ENCODE assay signal across 13 cellular contexts in the genomic region with DNA sequence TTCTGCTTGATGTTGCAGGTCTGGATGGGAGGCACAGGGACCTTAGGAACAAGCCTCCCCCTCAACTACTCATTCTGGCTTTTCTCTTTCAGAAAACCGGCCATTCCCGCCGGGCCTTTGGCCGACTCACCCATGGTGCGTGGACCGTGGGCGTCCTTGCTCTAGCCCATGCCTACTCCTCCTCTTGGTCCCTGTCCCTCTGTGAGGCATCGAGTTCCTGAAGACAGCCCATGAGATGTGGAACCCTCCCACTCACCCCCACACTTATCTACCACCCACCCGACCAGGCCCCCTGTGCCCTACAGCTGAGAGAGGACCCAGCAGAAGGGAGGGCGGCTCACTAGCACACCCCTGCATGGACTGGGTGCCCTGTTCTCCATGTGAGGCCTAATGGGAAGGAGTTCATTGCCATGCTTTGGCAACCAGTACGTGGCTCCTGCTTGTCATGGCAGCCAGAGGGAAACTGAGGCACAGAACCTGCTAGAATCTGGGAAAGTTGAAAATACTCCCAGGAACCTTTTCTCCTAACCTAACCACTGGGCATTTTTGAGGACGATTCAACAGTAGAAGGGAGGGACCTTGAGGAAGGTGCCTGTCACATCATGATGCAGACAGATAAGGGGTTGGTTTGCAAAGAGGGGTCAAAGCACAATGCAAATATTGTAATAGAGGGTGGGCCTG. TPM values are rescaled to one million over a fixed set of nuclear protein-coding genes. Genes with fewer than 3 reads are reported as not detected.
A peak's percentile ranks its signal among the peaks of the same experiment; 100 is the strongest.
DNase-seq lines count a peak whose midpoint lies in the region; ATAC-seq and TF ChIP-seq lines count a peak whose summit lies in the region.
"Had no signal": no experiment of that assay in that cellular context is flagged by ENCODE, and none has a peak within 500 bp of the region (broad histone marks: within the 10 kb centered on the region; RNA-seq: fewer than 3 reads in every experiment).

No MANE protein-coding gene starts in this region.

- peaks cover 3% of the 10 kb centered on the region for H3K27me3 Mint-ChIP-seq in activated naive CD4-positive, alpha-beta T cell treated with anti-CD3 and anti-CD28 coated beads, Interleukin-2, amount 50 U/mL, for 24 hours
- peaks cover 0 to 15% (median 0%) of the 10 kb centered on the region in 5 donors for H3K27me3 Mint-ChIP-seq in naive thymus-derived CD8-positive, alpha-beta T cell

- TF ChIP-seq CTCF in ascending aorta (IDR thresholded peaks at IDR 0.05), result no peak
- no peak for TF ChIP-seq CTCF in uterus (IDR thresholded peaks at IDR 0.05)

- H3K36me3 ChIP-seq in ascending aorta (peaks cover 5 to 8% of the 10 kb centered on the region in 2 donors), uterus (no peaks in the 10 kb centered on the region)
- H3K36me3 ChIP-seq: spleen had no signal

- POLR2A ChIA-PET in naive thymus-derived CD8-positive, alpha-beta T cell (lab: Charles Lee), result interaction anchor here (0.7 kb wide), 1 partner anchor 15 kb away, joined by 3 read pairs; no protein-coding TSS in a partner anchor

- DNase-seq in activated naive CD4-positive, alpha-beta T cell treated with anti-CD3 and anti-CD28 coated beads, Interleukin-2, amount 50 U/mL, for 16 hours, result no peak
- DNase-seq in ascending aorta (ENCODE audit: low spot score in 2 of 2) (no peak), uterus (no peak), NCI-H2029 treated with DMSO at 0.1 percent for 48 hours (lab: John Stamatoyannopoulos, UW) (no peak)
- no peak for DNase-seq in naive thymus-derived CD8-positive, alpha-beta T cell
- DNase-seq: activated CD4-positive, CD25-positive, alpha-beta regulatory T cell treated with anti-CD3 and anti-CD28 coated beads, Interleukin-2, amount 50 U/mL, for 72 hours; NK-92 treated with Interleukin-12 subunit alpha and Interleukin-12 subunit beta, amount 100 ng/mL, for 24 hours; spleen had no signal

- TF ChIP-seq POLR2A in uterus (IDR thresholded peaks at IDR 0.05), result no peak

- intact Hi-C loops in ascending aorta (cut with DNase I), result loop anchor here (5.0 kb wide), 1 partner anchor 36 kb away; no protein-coding TSS in a partner anchor
- intact Hi-C loops in uterus (cut with DNase I; ENCODE audit: low total_unique reads), result no loop called here

- H3K9me3 Mint-ChIP-seq in activated naive CD4-positive, alpha-beta T cell treated with anti-CD3 and anti-CD28 coated beads, Interleukin-2, amount 50 U/mL, for 24 hours, result no peaks in the 10 kb centered on the region
- H3K9me3 Mint-ChIP-seq in naive thymus-derived CD8-positive, alpha-beta T cell, result no peaks in the 10 kb centered on the region
- H3K9me3 Mint-ChIP-seq: dendritic cell treated with granulocyte-macrophage colony-stimulating factor and Interleukin-4, amounts not matched to agents 40 ng/mL and 50 ng/mL, for 4 days had no signal

- H3K4me3 ChIP-seq in ascending aorta (peak overlapping the region; percentile 85 to 89), uterus (peak overlapping the region; percentile 64 to 81)

- H3K4me3 Mint-ChIP-seq in activated naive CD4-positive, alpha-beta T cell treated with anti-CD3 and anti-CD28 coated beads, Interleukin-2, amount 50 U/mL, for 24 hours, result peak overlapping the region; percentile 82
- H3K4me3 Mint-ChIP-seq in naive thymus-derived CD8-positive, alpha-beta T cell, result peak overlapping the region; percentile 71 to 95 (median 81)

- ATAC-seq in naive thymus-derived CD8-positive, alpha-beta T cell, result no peak
- no peak for ATAC-seq in HG02981 (IDR thresholded peaks at IDR 0.05; ENCODE audit: unreplicated experiment)
- no peak for ATAC-seq in GM19351 (IDR thresholded peaks at IDR 0.05; ENCODE audit: unreplicated experiment)

- H3K27ac Mint-ChIP-seq in activated naive CD4-positive, alpha-beta T cell treated with anti-CD3 and anti-CD28 coated beads, Interleukin-2, amount 50 U/mL, for 24 hours, result no peak overlapping the region
- H3K27ac Mint-ChIP-seq in naive thymus-derived CD8-positive, alpha-beta T cell, result peak overlapping the region in 8 of 10 donors; percentile 19 to 82 (median 70)
- H3K27ac Mint-ChIP-seq: dendritic cell treated with granulocyte-macrophage colony-stimulating factor and Interleukin-4, amounts not matched to agents 40 ng/mL and 50 ng/mL, for 4 days had no signal

- no peaks in the 10 kb centered on the region for H3K36me3 Mint-ChIP-seq in activated naive CD4-positive, alpha-beta T cell treated with anti-CD3 and anti-CD28 coated beads, Interleukin-2, amount 50 U/mL, for 24 hours
- H3K36me3 Mint-ChIP-seq in naive thymus-derived CD8-positive, alpha-beta T cell, result no peaks in the 10 kb centered on the region

- H3K27ac ChIP-seq in ascending aorta (peak overlapping the region; percentile 91 to 94), uterus (peak overlapping the region; percentile 97 to 98)
- H3K27ac ChIP-seq: spleen had no signal

- no peaks in the 10 kb centered on the region for H3K9me3 ChIP-seq in ascending aorta
- no peaks in the 10 kb centered on the region for H3K9me3 ChIP-seq in uterus
- H3K9me3 ChIP-seq: spleen had no signal

- H3K27me3 ChIP-seq in ascending aorta (no peaks in the 10 kb centered on the region), uterus (no peaks in the 10 kb centered on the region)

- H3K4me1 Mint-ChIP-seq in activated naive CD4-positive, alpha-beta T cell treated with anti-CD3 and anti-CD28 coated beads, Interleukin-2, amount 50 U/mL, for 24 hours, result peaks cover 16% of the 10 kb centered on the region
- H3K4me1 Mint-ChIP-seq in naive thymus-derived CD8-positive, alpha-beta T cell, result peaks cover 13 to 28% (median 21%) of the 10 kb centered on the region in 4 donors

- H3K4me1 ChIP-seq in ascending aorta (peaks cover 13 to 57% of the 10 kb centered on the region in 2 donors), uterus (peaks cover 3 to 7% of the 10 kb centered on the region in 2 donors)

RNA-seq across cellular contexts. Expression of a gene that starts 8.5 kb away (rescaled TPM):
- total RNA-seq in ascending aorta (390 TPM), uterus (100 to 1,000 TPM in 1 of 4 donors, 10 to 100 TPM in 3; 22.9 to 318 (median 36.1) TPM)
- 10 to 100 TPM; 20.3 to 22.5 TPM for total RNA-seq in naive thymus-derived CD8-positive, alpha-beta T cell
- 1 to 10 TPM; 1.6 to 3.0 (median 2.7) TPM for polyA plus RNA-seq in naive thymus-derived CD8-positive, alpha-beta T cell
- polyA plus RNA-seq: CD14-positive monocyte had no signal

RNA-seq across cellular contexts. Expression of a gene that starts 25.0 kb away (rescaled TPM):
- 182 TPM for total RNA-seq in ascending aorta
- not detected for total RNA-seq in naive thymus-derived CD8-positive, alpha-beta T cell
- not detected for polyA plus RNA-seq in naive thymus-derived CD8-positive, alpha-beta T cell
- total RNA-seq in uterus, result 1,000 to 10,000 TPM in 2 of 4 donors, 100 to 1,000 TPM in 2; 578 to 3,551 (median 1,628) TPM

RNA-seq across cellular contexts. Expression of a gene that starts 55.4 kb away (rescaled TPM):
- total RNA-seq in ascending aorta, result 113 TPM
- total RNA-seq in naive thymus-derived CD8-positive, alpha-beta T cell, result 10 to 100 TPM; 81.9 to 89.1 TPM
- 10 to 100 TPM; 51.2 to 62.6 (median 53.1) TPM for polyA plus RNA-seq in naive thymus-derived CD8-positive, alpha-beta T cell
- 10 to 100 TPM; 35.9 to 93.7 (median 47.5) TPM for total RNA-seq in uterus

RNA-seq across cellular contexts. Expression of a gene that starts 55.5 kb away (rescaled TPM):
- total RNA-seq in ascending aorta (11.4 TPM), uterus (10 to 100 TPM; 14.1 to 39.5 (median 27.6) TPM)
- 10 to 100 TPM; 22.5 to 26.9 TPM for total RNA-seq in naive thymus-derived CD8-positive, alpha-beta T cell
- 10 to 100 TPM; 12.1 to 22.0 (median 17.0) TPM for polyA plus RNA-seq in naive thymus-derived CD8-positive, alpha-beta T cell

Comparison
In these comparisons a context has a peak if more than half of its experiments do, and no peak if none do; other contexts are left out.
1. RNA of a gene that starts 25.0 kb away (total RNA-seq): 578 to 3,551 TPM in uterus and 182 TPM in ascending aorta (single experiment); not detected in naive thymus-derived CD8-positive, alpha-beta T cell; every median in the first group is over 100 times any median in the second.